8 cellular contexts compared by ENCODE assay signal in the genomic region with DNA sequence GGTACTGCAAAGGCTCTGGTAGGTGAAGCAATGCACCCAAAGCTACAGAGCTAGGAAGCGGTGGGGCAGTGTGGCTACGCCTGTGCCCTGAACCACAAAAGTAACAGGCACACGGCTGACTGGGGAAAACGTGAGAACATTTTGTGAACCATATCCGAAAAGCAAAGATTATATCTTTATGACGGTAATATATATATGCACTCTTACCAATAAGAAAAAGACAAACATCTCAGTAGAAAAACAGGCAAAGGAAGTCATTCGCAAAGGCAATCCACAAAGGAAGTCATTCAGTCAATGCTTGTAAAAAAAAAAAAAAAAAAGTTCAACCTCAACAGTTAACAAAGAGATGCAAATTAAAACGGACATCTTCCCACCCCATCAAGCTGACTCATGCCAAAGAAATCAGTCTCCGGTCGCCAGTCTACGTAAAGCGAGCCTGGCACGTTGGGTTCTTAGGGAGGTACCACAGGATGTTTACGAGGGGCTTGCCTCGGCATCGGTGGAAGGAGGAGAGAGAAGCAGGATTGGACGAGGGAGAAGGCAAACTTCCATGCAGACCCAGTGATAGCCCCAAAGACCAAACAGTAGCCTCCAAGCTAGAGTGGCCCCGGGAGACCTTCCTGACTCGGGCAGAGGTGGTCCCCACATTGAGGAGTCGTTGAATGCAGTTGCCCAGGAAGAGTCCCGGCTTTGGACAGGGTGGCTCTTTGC. TPM values are rescaled to one million over a fixed set of nuclear protein-coding genes. Genes with fewer than 3 reads are reported as not detected.
DNase-seq lines count a peak whose midpoint lies in the region; ATAC-seq and TF ChIP-seq lines count a peak whose summit lies in the region.

No MANE protein-coding gene starts in this region.

- peak overlapping the region; percentile 17 for H3K4me3 Mint-ChIP-seq in neural crest cell

- peaks cover 5% of the 10 kb centered on the region for H3K9me3 Mint-ChIP-seq in neural crest cell

- peak overlapping the region in 1 of 2 donors; percentile 65 for H3K9ac ChIP-seq in colonic mucosa (ENCODE audit: low read depth in 2 of 2, low read length in 2 of 2)

- H3K4me3 ChIP-seq in AG09309 (ENCODE audit: control insufficient read depth, low read depth, low read length): no peak overlapping the region
- no peak overlapping the region for H3K4me3 ChIP-seq in colonic mucosa
- H3K4me3 ChIP-seq in aorta (ENCODE audit: low read length in 2 of 2): no peak overlapping the region

- peak overlapping the region; percentile 99 for H3K27ac Mint-ChIP-seq in neural crest cell (ENCODE audit: unreplicated experiment)

- H3K27me3 Mint-ChIP-seq in neural crest cell (ENCODE audit: low read depth): no peaks in the 10 kb centered on the region

- DNase-seq in AG09309 (ENCODE audit: low read depth): peak; percentile 45
- DNase-seq in colonic mucosa: peak; percentile 71
- no peak for DNase-seq in neural crest cell (ENCODE audit: low read depth, low spot score)
- no peak for DNase-seq in aorta
- no peak for DNase-seq in SHP77 (lab: John Stamatoyannopoulos, UW)

- WGBS in aorta, 2 donors: 63 to 69% methylated on average over 21 of the region's 21 CpGs

- no peaks in the 10 kb centered on the region for H3K36me3 Mint-ChIP-seq in neural crest cell (ENCODE audit: low read depth)

- TF ChIP-seq CTCF in AG09309 (IDR thresholded peaks at IDR 0.05; ENCODE audit: control insufficient read depth, insufficient read depth, low read depth, low read length, missing control alignments) (no peak), VCaP (conservative IDR thresholded peaks at IDR 0.05) (no peak), colonic mucosa (IDR thresholded peaks at IDR 0.05) (no peak), neural crest cell (conservative IDR thresholded peaks at IDR 0.05) (no peak)

- no peaks in the 10 kb centered on the region for H3K4me1 ChIP-seq in colonic mucosa
- H3K4me1 ChIP-seq in aorta (ENCODE audit: control insufficient read depth in 1 of 2, insufficient read depth in 2 of 2, low read length in 2 of 2): no peaks in the 10 kb centered on the region

- H3K9me3 ChIP-seq in colonic mucosa: no peaks in the 10 kb centered on the region
- H3K9me3 ChIP-seq in aorta (ENCODE audit: control insufficient read depth, low read length): no peaks in the 10 kb centered on the region

- peaks cover 33% of the 10 kb centered on the region for H3K4me1 Mint-ChIP-seq in neural crest cell

- intact Hi-C loops in colonic mucosa (cut with DNase I): no loop called here
- intact Hi-C loops in aorta (cut with DNase I): no loop called here

- H3K36me3 ChIP-seq in colonic mucosa (no peaks in the 10 kb centered on the region), aorta (ENCODE audit: control insufficient read depth in 1 of 2, insufficient read depth in 2 of 2, low read length in 1 of 2) (no peaks in the 10 kb centered on the region)

- H3K27me3 ChIP-seq in colonic mucosa: no peaks in the 10 kb centered on the region
- H3K27me3 ChIP-seq in aorta (ENCODE audit: control insufficient read depth in 1 of 2, insufficient read depth in 2 of 2, low read length in 1 of 2): no peaks in the 10 kb centered on the region

- H3K27ac ChIP-seq in VCaP: peak overlapping the region; percentile 41
- peak overlapping the region; percentile 69 for H3K27ac ChIP-seq in colonic mucosa
- no peak overlapping the region for H3K27ac ChIP-seq in aorta (ENCODE audit: low read depth in 1 of 2, low read length in 2 of 2)

- ATAC-seq in HG03175 (IDR thresholded peaks at IDR 0.05; ENCODE audit: unreplicated experiment) (peak; percentile 47), aorta (ENCODE audit: low FRiP score) (peak; percentile 29), GM18867 (IDR thresholded peaks at IDR 0.05; ENCODE audit: unreplicated experiment) (no peak)

RNA-seq across cellular contexts. Expression of gene PPP2R5C, which starts 39.4 kb away (rescaled TPM):
- total RNA-seq in colonic mucosa: 100 to 1,000 TPM; 146 to 153 TPM
- 122 and 134 TPM in 2 replicates for total RNA-seq in neural crest cell
- total RNA-seq in aorta: 100 to 1,000 TPM; 128 to 155 TPM
- 100 to 1,000 TPM in 1 of 2 donors, 10 to 100 TPM in 1; 64.0 to 102 TPM for polyA plus RNA-seq in aorta

Comparison
In these comparisons a context has a peak if more than half of its experiments do, and no peak if none do; other contexts are left out.
1. DNase-seq: peak in AG09309 (single experiment) and colonic mucosa (single experiment); none in neural crest cell (single experiment), aorta (0 of 2) and SHP77 (0 of 2).
2. H3K27ac ChIP-seq: peak in VCaP (single experiment) and colonic mucosa (single experiment); none in aorta (0 of 2).